In genomic region chr12:115495300-115495699, GRCh38 we compare ENCODE assay signal across 27 cellular contexts.
"Had no signal": no experiment of that assay in that cellular context is flagged by ENCODE, and none has a peak within 500 bp of the region (broad histone marks: within the 10 kb centered on the region; RNA-seq: fewer than 3 reads in every experiment).

No MANE protein-coding gene starts in this region.

- H3K4me3 ChIP-seq: stomach, suprapubic skin, testis, thoracic aorta, thyroid gland, tibial artery, tibial nerve, transverse colon, upper lobe of left lung, upper lobe of right lung, uterus, vagina had no signal

- H3K9me3 ChIP-seq: suprapubic skin, testis, thoracic aorta, thyroid gland, tibial artery, tibial nerve, transverse colon, upper lobe of right lung, uterus, vagina had no signal

- FAIRE-seq: urothelium cell line had no signal

- ATAC-seq: stimulated activated effector memory CD8-positive, alpha-beta T cell treated with anti-CD3 and anti-CD28 coated beads, Interleukin-12 subunit alpha, Interleukin-12 subunit beta, amount 100 ng/mL, for 72 hours; stimulated activated memory B cell treated with anti-CD40 and anti-IgM and Interleukin-4, amounts not matched to agents 10 μg/mL and 1 μg/mL and 100 μg/mL, for 72 hours; stimulated activated naive B cell treated with anti-CD40 and anti-IgM and Interleukin-4, amounts not matched to agents 10 μg/mL and 1 μg/mL and 100 μg/mL, for 72 hours; stimulated activated naive CD8-positive, alpha-beta T cell treated with anti-CD3 and anti-CD28 coated beads, Interleukin-15, amount 100 ng/mL, for 72 hours; stimulated activated naive CD8-positive, alpha-beta T cell treated with anti-CD3 and anti-CD28 coated beads, Interleukin-15, Interleukin-2, amounts not matched to agents 100 U/mL and 50 U/mL, for 24 hours; upper lobe of right lung had no signal

- H3K36me3 ChIP-seq: stomach, suprapubic skin, thoracic aorta, thyroid gland, tibial artery, tibial nerve, transverse colon, upper lobe of left lung, upper lobe of right lung, uterus, vagina had no signal

- DNase-seq: stimulated activated CD4-positive, alpha-beta T cell treated with anti-CD3 and anti-CD28 coated beads, Interleukin-2, amount 100 ng/mL, for 48 hours; stimulated activated CD4-positive, alpha-beta T cell treated with anti-CD3 and anti-CD28 coated beads, Interleukin-4, amount 100 ng/mL, for 1 hour; stimulated activated CD4-positive, alpha-beta T cell treated with anti-CD3 and anti-CD28 coated beads, Interleukin-4, amount 100 ng/mL, for 24 hours; stimulated activated CD4-positive, alpha-beta T cell treated with anti-CD3 and anti-CD28 coated beads, Interleukin-4, amount 100 ng/mL, for 4 hours; stimulated activated CD8-positive, alpha-beta memory T cell treated with anti-CD3 and anti-CD28 coated beads, Interleukin-4, amount 100 ng/mL, for 48 hours; stimulated activated naive B cell treated with anti-CD40 and anti-IgM and Interleukin-4, amounts not matched to agents 10 μg/mL and 1 μg/mL and 100 μg/mL, for 72 hours; stimulated activated naive CD4-positive, alpha-beta T cell; stimulated activated naive CD4-positive, alpha-beta T cell treated with Interleukin-2 at 50 U/mL for 16 hours; stimulated activated naive CD8-positive, alpha-beta T cell treated with anti-CD3 and anti-CD28 coated beads, Interleukin-15, amount 100 ng/mL, for 72 hours; stimulated activated naive CD8-positive, alpha-beta T cell treated with anti-CD3 and anti-CD28 coated beads, Interleukin-15, Interleukin-2, amounts not matched to agents 100 U/mL and 50 U/mL, for 24 hours; stomach; substantia nigra; testis; thyroid gland; tibial artery; transverse colon; trophoblast cell; upper lobe of left lung; upper lobe of right lung; uterus had no signal

- H3K27ac ChIP-seq: stomach, suprapubic skin, testis, thoracic aorta, thyroid gland, tibial artery, tibial nerve, transverse colon, upper lobe of left lung, upper lobe of right lung, uterus, vagina had no signal

- H3K4me1 ChIP-seq: suprapubic skin, testis, thyroid gland, tibial artery, tibial nerve, transverse colon, upper lobe of left lung, upper lobe of right lung, uterus, vagina had no signal

- H3K27me3 ChIP-seq: stomach, suprapubic skin, testis, thyroid gland, tibial artery, tibial nerve, transverse colon, upper lobe of left lung, upper lobe of right lung, uterus, vagina had no signal
